ENCODE assay signal across 30 cellular contexts in genomic region chr14:101184562-101184961, GRCh38.
"Had no signal": no experiment of that assay in that cellular context is flagged by ENCODE, and none has a peak within 500 bp of the region (broad histone marks: within the 10 kb centered on the region; RNA-seq: fewer than 3 reads in every experiment).

No MANE protein-coding gene starts in this region.

- H3K27me3 ChIP-seq: adrenal gland, body of pancreas, SJCRH30 had no signal

- FAIRE-seq: astrocyte had no signal

- H3K36me3 Mint-ChIP-seq: activated naive CD4-positive, alpha-beta T cell treated with anti-CD3 and anti-CD28 coated beads, Interleukin-2, amount 50 U/mL, for 72 hours had no signal

- H3K4me3 Mint-ChIP-seq: activated CD8-positive, alpha-beta T cell treated with anti-CD3 and anti-CD28 coated beads for 36 hours; activated naive CD4-positive, alpha-beta T cell treated with anti-CD3 and anti-CD28 coated beads for 36 hours; activated T-cell treated with anti-CD3 and anti-CD28 coated beads, Interleukin-2, amount 50 U/mL, for 4 hours; activated T-helper 1 cell treated with anti-CD3 and anti-CD28 coated beads, Interleukin-12 subunit alpha, Interleukin-12 subunit beta, Interleukin-2, Interleukin-4 antibody, amounts not matched to agents 30 ng/mL and 10 ng/mL and 1 ng/mL, durations not matched to agents 14 hours and 24 hours and 36 hours had no signal

- H3K9me3 Mint-ChIP-seq: activated CD8-positive, alpha-beta T cell treated with anti-CD3 and anti-CD28 coated beads for 36 hours; activated naive CD4-positive, alpha-beta T cell treated with anti-CD3 and anti-CD28 coated beads for 36 hours; activated naive CD4-positive, alpha-beta T cell treated with anti-CD3 and anti-CD28 coated beads, Interleukin-2, amount 50 U/mL, for 72 hours; activated T-cell treated with anti-CD3 and anti-CD28 coated beads, Interleukin-2, amount 50 U/mL, for 4 hours; activated T-helper 1 cell treated with anti-CD3 and anti-CD28 coated beads, Interleukin-12 subunit alpha, Interleukin-12 subunit beta, Interleukin-2, Interleukin-4 antibody, amounts not matched to agents 30 ng/mL and 10 ng/mL and 1 ng/mL, durations not matched to agents 14 hours and 24 hours and 36 hours had no signal

- H3K9me3 ChIP-seq: adrenal gland, body of pancreas, SJCRH30 had no signal

- H3K27ac ChIP-seq: adrenal gland, body of pancreas, SJCRH30, WERI-Rb-1 had no signal

- H3K4me1 ChIP-seq: adrenal gland, body of pancreas, SJCRH30 had no signal

- H3K4me3 ChIP-seq: adrenal gland, body of pancreas, SJCRH30 had no signal

- H3K36me3 ChIP-seq: adrenal gland, SJCRH30, WERI-Rb-1 had no signal

- DNase-seq: activated CD4-positive, alpha-beta T cell treated with anti-CD3 and anti-CD28 coated beads for 1 hour; activated CD4-positive, alpha-beta T cell treated with anti-CD3 and anti-CD28 coated beads for 48 hours; activated CD4-positive, CD25-positive, alpha-beta regulatory T cell; activated CD8-positive, alpha-beta T cell treated with anti-CD3 and anti-CD28 coated beads for 36 hours; activated gamma-delta T cell treated with Interleukin-2 at 50 U/mL for 16 hours; activated naive CD4-positive, alpha-beta T cell treated with anti-CD3 and anti-CD28 coated beads for 36 hours; activated T-cell treated with anti-CD3 and anti-CD28 coated beads for 4 hours; activated T-cell treated with anti-CD3 and anti-CD28 coated beads, Interleukin-2, amount 50 U/mL, for 4 hours; central memory CD4-positive, alpha-beta T cell; Karpas-422; KBM-7; NCI-H1105; NCI-H1436; NCI-H1694; NCI-H2029; NCI-H345; NCI-H524 treated with DMSO at 0.1 percent for 48 hours; SHP77; SJCRH30; SW 1271; T-helper 1 cell; T-helper 2 cell; T1000; WERI-Rb-1 had no signal

- ATAC-seq: activated CD8-positive, alpha-beta T cell treated with anti-CD3 and anti-CD28 coated beads for 36 hours; activated naive CD4-positive, alpha-beta T cell treated with anti-CD3 and anti-CD28 coated beads, Interleukin-2, amount 50 U/mL, for 72 hours; activated T-cell treated with anti-CD3 and anti-CD28 coated beads, Interleukin-2, amount 50 U/mL, for 4 hours; body of pancreas; Panc1 had no signal

- H3K27ac Mint-ChIP-seq: activated CD8-positive, alpha-beta T cell treated with anti-CD3 and anti-CD28 coated beads for 36 hours; activated naive CD4-positive, alpha-beta T cell treated with anti-CD3 and anti-CD28 coated beads for 36 hours; activated naive CD4-positive, alpha-beta T cell treated with anti-CD3 and anti-CD28 coated beads, Interleukin-2, amount 50 U/mL, for 72 hours; activated T-helper 1 cell treated with anti-CD3 and anti-CD28 coated beads, Interleukin-12 subunit alpha, Interleukin-12 subunit beta, Interleukin-2, Interleukin-4 antibody, amounts not matched to agents 30 ng/mL and 10 ng/mL and 1 ng/mL, durations not matched to agents 14 hours and 24 hours and 36 hours had no signal
